In the genomic region with DNA sequence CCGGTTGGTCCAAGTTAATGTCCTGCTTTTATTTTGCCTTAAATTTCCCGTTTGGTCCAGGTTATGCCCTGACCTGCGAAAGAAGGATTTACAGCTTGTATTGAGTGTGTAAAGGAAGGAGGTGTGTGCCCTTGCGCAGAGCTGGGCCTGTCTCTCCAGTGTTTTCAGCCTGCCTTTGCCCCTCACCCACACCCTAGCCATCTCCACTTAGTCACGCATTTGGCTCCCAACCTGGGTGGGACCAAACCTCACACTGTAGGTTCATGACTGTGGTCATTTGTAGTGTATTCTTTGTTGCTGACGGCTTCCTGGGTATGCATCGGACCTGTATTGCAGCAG, we compare ENCODE assay signal across 1 cellular context.
TF ChIP-seq lines count a peak whose summit lies in the region.

No MANE protein-coding gene starts in this region.

TF ChIP-seq in HEK293, 187 proteins besides CTCF, POLR2A, EP300 and RAD21 (continued from another document):
- TF ChIP-seq ZBTB1 (tag by site-specific recombination; IDR thresholded peaks at IDR 0.05) (0 out of 2 replicates have a peak, but pooled peaks have one; percentile 6), ZNF24 (tag by site-specific recombination; IDR thresholded peaks at IDR 0.05) (no peak), ZNF548 (tag by site-specific recombination; IDR thresholded peaks at IDR 0.05) (no peak), HOXA7 (CRISPR knock-in tag; IDR thresholded peaks at IDR 0.05; ENCODE audit: borderline replicate concordance) (no peak), KLF16 (tag by site-specific recombination; IDR thresholded peaks at IDR 0.05) (no peak), SETDB1 (IDR thresholded peaks at IDR 0.05; ENCODE audit: insufficient read length, low read length) (no peak)
- TF ChIP-seq, protein P1, sequence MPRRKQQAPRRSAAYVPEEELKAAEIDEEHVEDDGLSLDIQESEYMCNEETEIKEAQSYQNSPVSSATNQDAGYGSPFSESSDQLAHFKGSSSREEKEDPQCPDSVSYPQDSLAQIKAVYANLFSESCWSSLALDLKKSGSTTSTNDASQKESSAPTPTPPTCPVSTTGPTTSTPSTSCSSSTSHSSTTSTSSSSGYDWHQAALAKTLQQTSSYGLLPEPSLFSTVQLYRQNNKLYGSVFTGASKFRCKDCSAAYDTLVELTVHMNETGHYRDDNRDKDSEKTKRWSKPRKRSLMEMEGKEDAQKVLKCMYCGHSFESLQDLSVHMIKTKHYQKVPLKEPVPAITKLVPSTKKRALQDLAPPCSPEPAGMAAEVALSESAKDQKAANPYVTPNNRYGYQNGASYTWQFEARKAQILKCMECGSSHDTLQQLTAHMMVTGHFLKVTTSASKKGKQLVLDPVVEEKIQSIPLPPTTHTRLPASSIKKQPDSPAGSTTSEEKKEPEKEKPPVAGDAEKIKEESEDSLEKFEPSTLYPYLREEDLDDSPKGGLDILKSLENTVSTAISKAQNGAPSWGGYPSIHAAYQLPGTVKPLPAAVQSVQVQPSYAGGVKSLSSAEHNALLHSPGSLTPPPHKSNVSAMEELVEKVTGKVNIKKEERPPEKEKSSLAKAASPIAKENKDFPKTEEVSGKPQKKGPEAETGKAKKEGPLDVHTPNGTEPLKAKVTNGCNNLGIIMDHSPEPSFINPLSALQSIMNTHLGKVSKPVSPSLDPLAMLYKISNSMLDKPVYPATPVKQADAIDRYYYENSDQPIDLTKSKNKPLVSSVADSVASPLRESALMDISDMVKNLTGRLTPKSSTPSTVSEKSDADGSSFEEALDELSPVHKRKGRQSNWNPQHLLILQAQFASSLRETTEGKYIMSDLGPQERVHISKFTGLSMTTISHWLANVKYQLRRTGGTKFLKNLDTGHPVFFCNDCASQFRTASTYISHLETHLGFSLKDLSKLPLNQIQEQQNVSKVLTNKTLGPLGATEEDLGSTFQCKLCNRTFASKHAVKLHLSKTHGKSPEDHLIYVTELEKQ (tag by site-specific recombination; IDR thresholded peaks at IDR 0.05; ENCODE audit: borderline replicate concordance) = no peak
- TF ChIP-seq, protein P2, sequence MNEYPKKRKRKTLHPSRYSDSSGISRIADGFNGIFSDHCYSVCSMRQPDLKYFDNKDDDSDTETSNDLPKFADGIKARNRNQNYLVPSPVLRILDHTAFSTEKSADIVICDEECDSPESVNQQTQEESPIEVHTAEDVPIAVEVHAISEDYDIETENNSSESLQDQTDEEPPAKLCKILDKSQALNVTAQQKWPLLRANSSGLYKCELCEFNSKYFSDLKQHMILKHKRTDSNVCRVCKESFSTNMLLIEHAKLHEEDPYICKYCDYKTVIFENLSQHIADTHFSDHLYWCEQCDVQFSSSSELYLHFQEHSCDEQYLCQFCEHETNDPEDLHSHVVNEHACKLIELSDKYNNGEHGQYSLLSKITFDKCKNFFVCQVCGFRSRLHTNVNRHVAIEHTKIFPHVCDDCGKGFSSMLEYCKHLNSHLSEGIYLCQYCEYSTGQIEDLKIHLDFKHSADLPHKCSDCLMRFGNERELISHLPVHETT (tag by site-specific recombination; IDR thresholded peaks at IDR 0.05) = no peak
- TF ChIP-seq, protein P3, sequence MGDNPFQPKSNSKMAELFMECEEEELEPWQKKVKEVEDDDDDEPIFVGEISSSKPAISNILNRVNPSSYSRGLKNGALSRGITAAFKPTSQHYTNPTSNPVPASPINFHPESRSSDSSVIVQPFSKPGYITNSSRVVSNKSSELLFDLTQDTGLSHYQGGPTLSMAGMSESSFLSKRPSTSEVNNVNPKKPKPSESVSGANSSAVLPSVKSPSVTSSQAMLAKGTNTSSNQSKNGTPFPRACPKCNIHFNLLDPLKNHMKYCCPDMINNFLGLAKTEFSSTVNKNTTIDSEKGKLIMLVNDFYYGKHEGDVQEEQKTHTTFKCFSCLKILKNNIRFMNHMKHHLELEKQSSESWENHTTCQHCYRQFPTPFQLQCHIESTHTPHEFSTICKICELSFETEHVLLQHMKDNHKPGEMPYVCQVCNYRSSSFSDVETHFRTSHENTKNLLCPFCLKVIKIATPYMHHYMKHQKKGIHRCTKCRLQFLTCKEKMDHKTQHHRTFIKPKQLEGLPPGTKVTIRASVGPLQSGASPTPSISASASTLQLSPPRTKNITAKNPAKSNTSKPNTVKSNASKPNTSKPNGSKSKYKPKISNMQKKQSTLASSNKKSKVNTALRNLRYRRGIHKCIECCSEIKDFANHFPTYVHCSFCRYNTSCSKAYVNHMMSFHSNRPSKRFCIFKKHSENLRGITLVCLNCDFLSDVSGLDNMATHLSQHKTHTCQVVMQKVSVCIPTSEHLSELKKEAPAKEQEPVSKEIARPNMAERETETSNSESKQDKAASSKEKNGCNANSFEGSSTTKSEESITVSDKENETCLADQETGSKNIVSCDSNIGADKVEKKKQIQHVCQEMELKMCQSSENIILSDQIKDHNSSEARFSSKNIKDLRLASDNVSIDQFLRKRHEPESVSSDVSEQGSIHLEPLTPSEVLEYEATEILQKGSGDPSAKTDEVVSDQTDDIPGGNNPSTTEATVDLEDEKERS (tag by site-specific recombination; IDR thresholded peaks at IDR 0.05) = no peak
- TF ChIP-seq, protein P4, sequence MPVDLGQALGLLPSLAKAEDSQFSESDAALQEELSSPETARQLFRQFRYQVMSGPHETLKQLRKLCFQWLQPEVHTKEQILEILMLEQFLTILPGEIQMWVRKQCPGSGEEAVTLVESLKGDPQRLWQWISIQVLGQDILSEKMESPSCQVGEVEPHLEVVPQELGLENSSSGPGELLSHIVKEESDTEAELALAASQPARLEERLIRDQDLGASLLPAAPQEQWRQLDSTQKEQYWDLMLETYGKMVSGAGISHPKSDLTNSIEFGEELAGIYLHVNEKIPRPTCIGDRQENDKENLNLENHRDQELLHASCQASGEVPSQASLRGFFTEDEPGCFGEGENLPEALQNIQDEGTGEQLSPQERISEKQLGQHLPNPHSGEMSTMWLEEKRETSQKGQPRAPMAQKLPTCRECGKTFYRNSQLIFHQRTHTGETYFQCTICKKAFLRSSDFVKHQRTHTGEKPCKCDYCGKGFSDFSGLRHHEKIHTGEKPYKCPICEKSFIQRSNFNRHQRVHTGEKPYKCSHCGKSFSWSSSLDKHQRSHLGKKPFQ (tag by site-specific recombination; IDR thresholded peaks at IDR 0.05) = no peak
